ENCODE assay signal across 8 cellular contexts in the genomic region with DNA sequence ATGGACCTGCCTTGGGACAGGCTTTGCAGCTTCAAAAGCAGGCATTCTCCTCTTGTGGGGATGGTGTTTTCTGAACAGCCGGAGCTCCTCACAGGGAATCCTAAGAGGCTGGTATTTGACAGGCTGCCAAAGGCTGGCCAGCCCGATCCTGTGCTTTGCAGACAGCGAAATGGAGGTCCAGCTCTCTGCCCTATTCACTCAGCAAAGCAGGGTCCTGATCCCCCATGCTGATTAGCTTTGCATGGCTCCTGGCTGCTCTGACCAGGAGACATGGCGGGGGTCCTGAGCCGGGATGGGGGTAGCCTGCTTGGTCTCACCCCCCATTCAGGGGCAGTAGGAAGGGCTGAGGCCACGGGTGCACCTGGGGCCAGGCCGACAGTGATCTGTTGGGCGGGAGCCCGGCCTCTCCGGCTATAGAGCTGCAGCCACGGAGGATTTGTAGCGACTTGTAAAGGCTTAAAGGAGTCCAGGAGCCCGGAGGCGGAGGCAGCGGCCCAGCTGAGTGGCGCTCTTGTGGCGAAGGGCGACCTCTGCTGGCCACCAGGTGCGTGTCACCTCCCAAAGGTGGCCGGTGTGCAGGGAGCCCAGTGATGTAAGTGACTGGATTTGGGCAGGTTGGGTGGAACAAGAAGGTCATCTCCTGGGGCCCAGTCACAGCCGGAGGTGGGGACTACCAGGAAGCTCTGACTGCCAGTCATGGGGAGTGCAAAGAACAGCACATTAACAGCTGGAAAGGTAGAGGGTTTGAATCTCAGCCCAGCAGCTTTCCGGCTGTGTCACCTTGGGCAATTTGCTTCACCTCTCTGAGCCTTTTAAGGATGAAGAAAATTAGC.
DNase-seq lines count a peak whose midpoint lies in the region; ATAC-seq and TF ChIP-seq lines count a peak whose summit lies in the region.

No MANE protein-coding gene starts in this region.

- no peaks in the 10 kb centered on the region for H3K9me3 Mint-ChIP-seq in activated CD4-positive, alpha-beta memory T cell treated with anti-CD3 and anti-CD28 coated beads, Interleukin-2, amount 10 ng/mL, durations not matched to agents 7 days and 5 days

- TF ChIP-seq CTCF in AG09319 (IDR thresholded peaks at IDR 0.05; ENCODE audit: low read depth, low read length) = peak; percentile 91

- POLR2A ChIA-PET in activated CD4-positive, alpha-beta memory T cell treated with anti-CD3 and anti-CD28 coated beads, Interleukin-2, amount 10 ng/mL, durations not matched to agents 7 days and 5 days (lab: Charles Lee) = interaction anchor here (1.1 kb wide), 1 partner anchor 129 kb away, joined by 3 read pairs; no protein-coding TSS in a partner anchor

- no peaks in the 10 kb centered on the region for H3K36me3 Mint-ChIP-seq in activated CD4-positive, alpha-beta memory T cell treated with anti-CD3 and anti-CD28 coated beads, Interleukin-2, amount 10 ng/mL, durations not matched to agents 7 days and 5 days (ENCODE audit: low read depth)

- H3K4me3 Mint-ChIP-seq in activated CD4-positive, alpha-beta memory T cell treated with anti-CD3 and anti-CD28 coated beads, Interleukin-2, amount 10 ng/mL, durations not matched to agents 7 days and 5 days = no peak overlapping the region

- H3K4me1 Mint-ChIP-seq in activated CD4-positive, alpha-beta memory T cell treated with anti-CD3 and anti-CD28 coated beads, Interleukin-2, amount 10 ng/mL, durations not matched to agents 7 days and 5 days = no peaks in the 10 kb centered on the region

- peak; percentile 51 for DNase-seq in AG09319 (ENCODE audit: extremely low read depth, low read depth)
- peak; percentile 55 for DNase-seq in NCI-H748 treated with DMSO at 0.1 percent for 48 hours (lab: John Stamatoyannopoulos, UW)
- peak; percentile 82 for DNase-seq in activated CD4-positive, alpha-beta memory T cell treated with anti-CD3 and anti-CD28 coated beads, Interleukin-2, amount 10 ng/mL, durations not matched to agents 7 days and 5 days
- DNase-seq in effector CD4-positive, alpha-beta T cell = peak; percentile 66
- peak; percentile 87 to 89 for DNase-seq in lung microvascular endothelial cell (ENCODE audit: low read depth in 2 of 2)
- peak; percentile 59 for DNase-seq in stimulated activated CD8-positive, alpha-beta memory T cell treated with anti-CD3 and anti-CD28 coated beads, Interleukin-12 subunit alpha, Interleukin-12 subunit beta, amount 100 ng/mL, for 1 hour (ENCODE audit: low read depth)

- no peak overlapping the region for H3K27ac Mint-ChIP-seq in activated CD4-positive, alpha-beta memory T cell treated with anti-CD3 and anti-CD28 coated beads, Interleukin-2, amount 10 ng/mL, durations not matched to agents 7 days and 5 days

- CTCF ChIA-PET in activated CD4-positive, alpha-beta memory T cell treated with anti-CD3 and anti-CD28 coated beads, Interleukin-2, amount 10 ng/mL, durations not matched to agents 7 days and 5 days (lab: Charles Lee) = interaction anchor here (0.5 to 4.7 kb wide), 49 partner anchors 8 to 1158 kb away, joined by 3 to 27 read pairs (median 4); no protein-coding TSS in a partner anchor

- ATAC-seq in GM18873 (IDR thresholded peaks at IDR 0.05; ENCODE audit: low FRiP score, unreplicated experiment) (peak; percentile 52), HG03354 (IDR thresholded peaks at IDR 0.05; ENCODE audit: poor library complexity, severe bottlenecking, unreplicated experiment) (peak; percentile 78)

- no peaks in the 10 kb centered on the region for H3K27me3 Mint-ChIP-seq in activated CD4-positive, alpha-beta memory T cell treated with anti-CD3 and anti-CD28 coated beads, Interleukin-2, amount 10 ng/mL, durations not matched to agents 7 days and 5 days

Comparison
In these comparisons a context has a peak if more than half of its experiments do, and no peak if none do; other contexts are left out.
1. Peak in every context shown above with its lines: DNase-seq and ATAC-seq.